8 cellular contexts compared by ENCODE assay signal in the genomic region with DNA sequence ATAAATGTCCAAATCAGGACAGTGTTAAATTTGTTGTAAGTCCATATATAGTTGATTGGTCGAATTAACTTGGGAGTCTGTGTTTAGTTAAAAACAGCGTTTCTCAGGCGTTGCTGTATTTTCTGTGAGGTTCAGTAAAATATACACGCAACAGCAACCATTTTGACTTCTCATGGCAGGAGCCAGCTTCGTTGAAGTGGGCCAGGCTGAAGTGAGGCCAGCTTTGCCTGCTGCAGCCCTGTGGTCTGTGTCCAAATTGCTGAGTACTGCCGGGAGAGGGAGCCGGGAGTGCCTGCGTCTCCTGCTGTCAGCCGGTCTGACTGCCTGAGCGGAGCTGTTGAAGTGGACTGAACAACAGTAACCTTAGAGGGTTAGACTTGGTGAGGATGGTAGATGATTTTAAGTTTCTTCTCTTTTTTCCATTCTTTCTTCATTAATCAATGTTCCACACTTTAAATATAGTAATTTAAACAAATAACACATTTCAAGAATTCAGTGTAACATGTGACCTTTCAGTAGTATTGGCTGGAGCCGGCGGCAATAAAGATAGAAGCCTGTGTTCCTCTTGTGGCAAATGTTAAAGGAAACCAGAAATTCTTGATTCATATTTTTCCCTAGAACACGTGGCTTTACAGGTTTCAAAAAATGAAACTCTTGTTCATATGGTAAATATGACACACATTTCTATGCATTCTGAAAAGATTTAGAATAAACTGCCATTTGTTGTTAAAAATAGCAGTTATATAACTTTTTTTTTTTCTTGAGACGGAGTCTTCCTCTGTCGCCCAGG. TPM values are rescaled to one million over a fixed set of nuclear protein-coding genes. Genes with fewer than 3 reads are reported as not detected.
DNase-seq lines count a peak whose midpoint lies in the region; ATAC-seq and TF ChIP-seq lines count a peak whose summit lies in the region.

No MANE protein-coding gene starts in this region.

- 44% methylated on average over 15 of the region's 15 CpGs for WGBS in smooth muscle cell (ENCODE audit: low lambda C conversion rate)

- H3K27me3 ChIP-seq in CD4-positive, alpha-beta T cell (ENCODE audit: control insufficient read depth, insufficient read depth, low read length) = no peaks in the 10 kb centered on the region
- no peaks in the 10 kb centered on the region for H3K27me3 ChIP-seq in breast epithelium
- no peaks in the 10 kb centered on the region for H3K27me3 ChIP-seq in smooth muscle cell (ENCODE audit: low read depth)

- peak overlapping the region; percentile 66 for H3K27ac Mint-ChIP-seq in CD4-positive, alpha-beta T cell

- POLR2A ChIA-PET in CD4-positive, alpha-beta T cell (lab: Charles Lee) = no interaction called here

- H3K27ac ChIP-seq in CD4-positive, alpha-beta T cell (ENCODE audit: low read depth, low read length) = no peak overlapping the region
- H3K27ac ChIP-seq in breast epithelium = peak overlapping the region; percentile 82 to 85
- H3K27ac ChIP-seq in smooth muscle cell (ENCODE audit: low read depth) = peak overlapping the region; percentile 82

- no peaks in the 10 kb centered on the region for H3K27me3 Mint-ChIP-seq in CD4-positive, alpha-beta T cell

- H3K36me3 ChIP-seq in breast epithelium (no peaks in the 10 kb centered on the region), smooth muscle cell (ENCODE audit: low read depth) (no peaks in the 10 kb centered on the region)

- H3K4me2 ChIP-seq in smooth muscle cell = peak overlapping the region; percentile 77

- H3K4me1 Mint-ChIP-seq in CD4-positive, alpha-beta T cell (ENCODE audit: low read depth) = peaks cover 27% of the 10 kb centered on the region

- no peak overlapping the region for H3K4me3 Mint-ChIP-seq in CD4-positive, alpha-beta T cell

- H3K9ac ChIP-seq in smooth muscle cell (ENCODE audit: low read depth) = peak overlapping the region; percentile 58

- DNase-seq in CD4-positive, alpha-beta T cell = no peak
- DNase-seq in NCI-H2029 treated with DMSO at 0.1 percent for 48 hours (lab: John Stamatoyannopoulos, UW) (peak; percentile 4), breast epithelium (ENCODE audit: low spot score in 2 of 2) (peak; percentile 85), inferior parietal cortex (ENCODE audit: extremely low spot score) (peak; percentile 70), smooth muscle cell (lab: John Stamatoyannopoulos, UW; ENCODE audit: unreplicated experiment) (peak; percentile 26), GOT3 (lab: John Stamatoyannopoulos, UW) (no peak)

- no peaks in the 10 kb centered on the region for H3K9me3 Mint-ChIP-seq in CD4-positive, alpha-beta T cell

- ATAC-seq in CD4-positive, alpha-beta T cell (ENCODE audit: poor library complexity) = no peak
- ATAC-seq in HG03097 (IDR thresholded peaks at IDR 0.05; ENCODE audit: low FRiP score, unreplicated experiment) (no peak), HG03039 (IDR thresholded peaks at IDR 0.05; ENCODE audit: unreplicated experiment) (no peak)

- H3K36me3 Mint-ChIP-seq in CD4-positive, alpha-beta T cell (ENCODE audit: low read depth) = peaks cover 26% of the 10 kb centered on the region

- no peak overlapping the region for H3K4me3 ChIP-seq in breast epithelium
- H3K4me3 ChIP-seq in smooth muscle cell = no peak overlapping the region

- no peak for TF ChIP-seq CTCF in CD4-positive, alpha-beta T cell (IDR thresholded peaks at IDR 0.05)
- TF ChIP-seq CTCF in breast epithelium (IDR thresholded peaks at IDR 0.05) (peak; percentile 54 to 67 (median 59)), smooth muscle cell (IDR thresholded peaks at IDR 0.05; ENCODE audit: borderline replicate concordance, insufficient read depth, poor library complexity, severe bottlenecking) (peak; percentile 30)

- H3K9me3 ChIP-seq in CD4-positive, alpha-beta T cell (ENCODE audit: control insufficient read depth, low read length) = no peaks in the 10 kb centered on the region
- H3K9me3 ChIP-seq in breast epithelium (no peaks in the 10 kb centered on the region), smooth muscle cell (replicated peaks; ENCODE audit: low read depth) (no peaks in the 10 kb centered on the region)

- intact Hi-C loops in CD4-positive, alpha-beta T cell (cut with DNase I, micrococcal nuclease) = no loop called here
- intact Hi-C loops in breast epithelium (cut with DNase I; ENCODE audit: low total_unique reads) = no loop called here

- CTCF ChIA-PET in CD4-positive, alpha-beta T cell (lab: Charles Lee) = interaction anchor here (1.3 to 1.8 kb wide), 2 partner anchors 9 to 13 kb away, joined by 3 to 6 read pairs; no protein-coding TSS in a partner anchor

- no peak overlapping the region for H2AFZ ChIP-seq in smooth muscle cell (ENCODE audit: low read depth)

- no peaks in the 10 kb centered on the region for H4K20me1 ChIP-seq in smooth muscle cell (ENCODE audit: low read depth)

- TF ChIP-seq POLR2A in breast epithelium (IDR thresholded peaks at IDR 0.05) = no peak

- H3K79me2 ChIP-seq in smooth muscle cell (ENCODE audit: low read depth) = peaks cover 16% of the 10 kb centered on the region

- peaks cover 6 to 35% of the 10 kb centered on the region in 2 donors for H3K4me1 ChIP-seq in breast epithelium
- peaks cover 22% of the 10 kb centered on the region for H3K4me1 ChIP-seq in smooth muscle cell (ENCODE audit: low read depth)

- no peaks in the 10 kb centered on the region for H3F3A ChIP-seq in smooth muscle cell (ENCODE audit: low read depth)

RNA-seq across cellular contexts. Expression of a gene that starts 37.0 kb away (rescaled TPM):
- total RNA-seq in CD4-positive, alpha-beta T cell = not detected
- total RNA-seq in breast epithelium (1 to 10 TPM in 2 of 3 donors, not detected in 1; 5.6 to 7.8 TPM), smooth muscle cell (4.5 and 7.1 TPM in 2 replicates)
- 0.93 and 3.2 TPM in 2 replicates for polyA plus RNA-seq in smooth muscle cell

Comparison
In these comparisons a context has a peak if more than half of its experiments do, and no peak if none do; other contexts are left out.
1. DNase-seq: peak in NCI-H2029 treated with DMSO at 0.1 percent for 48 hours (single experiment), breast epithelium (2 of 2), inferior parietal cortex (single experiment) and smooth muscle cell (single experiment); none in CD4-positive, alpha-beta T cell (0 of 10) and GOT3 (single experiment).